ENCODE assay signal across 1 cellular context in genomic region chr2:120322329-120322728, GRCh38.
TF ChIP-seq lines count a peak whose summit lies in the region.

No MANE protein-coding gene starts in this region.

TF ChIP-seq in H1, 55 proteins besides CTCF, POLR2A, EP300 and RAD21 (continued from another document):
- TF ChIP-seq, protein P1, sequence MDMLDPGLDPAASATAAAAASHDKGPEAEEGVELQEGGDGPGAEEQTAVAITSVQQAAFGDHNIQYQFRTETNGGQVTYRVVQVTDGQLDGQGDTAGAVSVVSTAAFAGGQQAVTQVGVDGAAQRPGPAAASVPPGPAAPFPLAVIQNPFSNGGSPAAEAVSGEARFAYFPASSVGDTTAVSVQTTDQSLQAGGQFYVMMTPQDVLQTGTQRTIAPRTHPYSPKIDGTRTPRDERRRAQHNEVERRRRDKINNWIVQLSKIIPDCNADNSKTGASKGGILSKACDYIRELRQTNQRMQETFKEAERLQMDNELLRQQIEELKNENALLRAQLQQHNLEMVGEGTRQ (IDR thresholded peaks at IDR 0.05; ENCODE audit: low read length): no peak
- no peak for TF ChIP-seq GABPA (IDR thresholded peaks at IDR 0.05; ENCODE audit: borderline replicate concordance, insufficient read depth, low read length)
